8 cellular contexts compared by ENCODE assay signal in the genomic region with DNA sequence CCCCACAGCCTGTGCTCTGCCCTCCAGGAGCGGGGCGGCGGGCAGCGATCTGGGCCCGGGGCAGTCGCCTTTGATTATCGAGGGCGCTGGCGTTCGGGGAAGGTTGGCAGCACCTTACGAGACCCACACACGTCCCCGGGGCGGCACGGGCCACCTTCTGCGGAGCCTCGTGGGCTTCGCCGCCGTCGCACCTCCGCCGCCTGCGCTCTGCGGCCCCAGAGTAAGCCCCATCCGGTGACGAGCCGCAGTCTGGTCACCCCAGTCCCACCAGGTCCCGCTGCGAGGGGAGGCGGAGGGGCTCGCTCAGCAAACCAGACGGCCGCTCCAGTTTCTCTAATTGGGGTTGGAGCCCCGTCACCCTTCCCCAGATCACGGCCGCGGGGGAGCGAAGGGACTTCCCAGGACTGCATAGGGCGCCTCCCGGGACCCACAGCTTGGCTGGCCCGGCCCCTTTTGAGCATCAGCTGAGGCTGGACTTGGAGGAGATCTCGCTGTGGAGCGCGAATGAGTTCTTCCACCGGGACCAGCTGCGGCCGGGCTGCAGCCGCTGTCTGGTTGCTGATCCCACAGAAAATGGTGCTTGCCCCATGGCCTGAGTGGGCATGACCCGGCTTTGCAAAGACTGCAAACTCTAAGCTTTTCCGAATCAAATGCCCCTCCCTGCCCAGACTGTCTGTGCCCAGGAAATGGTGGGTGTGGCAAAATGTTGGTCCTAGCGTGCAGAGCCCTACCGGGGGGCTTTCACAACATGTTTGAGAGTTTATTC. TPM values are rescaled to one million over a fixed set of nuclear protein-coding genes. Genes with fewer than 3 reads are reported as not detected.
DNase-seq lines count a peak whose midpoint lies in the region; ATAC-seq lines count a peak whose summit lies in the region.

No MANE protein-coding gene starts in this region.

- H3K4me3 ChIP-seq in HUES6 (ENCODE audit: low read depth, low read length) = peak overlapping the region; percentile 71
- peak overlapping the region; percentile 86 to 91 for H3K4me3 ChIP-seq in duodenal mucosa (ENCODE audit: low read depth in 1 of 2, low read length in 2 of 2)

- peak overlapping the region; percentile 67 for H3K4me3 Mint-ChIP-seq in activated CD4-positive, alpha-beta T cell treated with anti-CD3 and anti-CD28 coated beads, Interleukin-2, amount 10 ng/mL, durations not matched to agents 7 days and 5 days
- H3K4me3 Mint-ChIP-seq in memory B cell = peak overlapping the region; percentile 85

- H3K9ac ChIP-seq in HUES6 (ENCODE audit: low read length) = peak overlapping the region; percentile 54
- H3K9ac ChIP-seq in duodenal mucosa (ENCODE audit: low read depth in 1 of 2, low read length in 2 of 2) = peak overlapping the region; percentile 74 to 83

- DNase-seq in DMS53 (lab: John Stamatoyannopoulos, UW) (peak; percentile 78), memory B cell (ENCODE audit: low spot score in 2 of 2) (peak; percentile 22 to 52), NCI-H1417 treated with DMSO at 0.1 percent for 48 hours (lab: John Stamatoyannopoulos, UW) (no peak)
- peak; percentile 38 for DNase-seq in activated CD4-positive, alpha-beta T cell treated with anti-CD3 and anti-CD28 coated beads, Interleukin-2, amount 10 ng/mL, durations not matched to agents 7 days and 5 days
- DNase-seq in stimulated activated CD8-positive, alpha-beta memory T cell treated with anti-CD3 and anti-CD28 coated beads, Interleukin-4, amount 100 ng/mL, for 24 hours (ENCODE audit: low read depth) = peak; percentile 32

- H3K27me3 ChIP-seq in HUES6 (ENCODE audit: control insufficient read depth, insufficient read depth, low read length) = peaks cover 65% of the 10 kb centered on the region
- H3K27me3 ChIP-seq in duodenal mucosa (ENCODE audit: control insufficient read depth in 1 of 2, insufficient read depth in 2 of 2, low read length in 2 of 2) = no peaks in the 10 kb centered on the region

- H3K27ac Mint-ChIP-seq in activated CD4-positive, alpha-beta T cell treated with anti-CD3 and anti-CD28 coated beads, Interleukin-2, amount 10 ng/mL, durations not matched to agents 7 days and 5 days = peak overlapping the region; percentile 66
- H3K27ac Mint-ChIP-seq in memory B cell = no peak overlapping the region

- H3K4me1 Mint-ChIP-seq in activated CD4-positive, alpha-beta T cell treated with anti-CD3 and anti-CD28 coated beads, Interleukin-2, amount 10 ng/mL, durations not matched to agents 7 days and 5 days = peaks cover 55% of the 10 kb centered on the region
- peaks cover 6% of the 10 kb centered on the region for H3K4me1 Mint-ChIP-seq in memory B cell

- no peak overlapping the region for H3K27ac ChIP-seq in HUES6 (ENCODE audit: low read depth, low read length)
- peak overlapping the region; percentile 90 for H3K27ac ChIP-seq in duodenal mucosa (ENCODE audit: low read depth, low read length)

- no peaks in the 10 kb centered on the region for H3K9me3 ChIP-seq in HUES6 (ENCODE audit: control insufficient read depth, insufficient read depth, low read depth, low read length)
- no peaks in the 10 kb centered on the region for H3K9me3 ChIP-seq in duodenal mucosa (ENCODE audit: control insufficient read depth in 1 of 2, low read length in 2 of 2)

- H3K4me1 ChIP-seq in HUES6 (ENCODE audit: control insufficient read depth, insufficient read depth, low read length) (no peaks in the 10 kb centered on the region), duodenal mucosa (ENCODE audit: control insufficient read depth in 1 of 2, insufficient read depth in 2 of 2, low read length in 2 of 2) (peaks cover 61 to 65% of the 10 kb centered on the region in 2 donors)

- H3K9me3 Mint-ChIP-seq in activated CD4-positive, alpha-beta T cell treated with anti-CD3 and anti-CD28 coated beads, Interleukin-2, amount 10 ng/mL, durations not matched to agents 7 days and 5 days = no peaks in the 10 kb centered on the region
- H3K9me3 Mint-ChIP-seq in memory B cell = no peaks in the 10 kb centered on the region

- POLR2A ChIA-PET in activated CD4-positive, alpha-beta T cell treated with anti-CD3 and anti-CD28 coated beads, Interleukin-2, amount 10 ng/mL, durations not matched to agents 7 days and 5 days (lab: Charles Lee) = no interaction called here

- peaks cover 35% of the 10 kb centered on the region for H3K27me3 Mint-ChIP-seq in activated CD4-positive, alpha-beta T cell treated with anti-CD3 and anti-CD28 coated beads, Interleukin-2, amount 10 ng/mL, durations not matched to agents 7 days and 5 days
- H3K27me3 Mint-ChIP-seq in memory B cell = peaks cover 3% of the 10 kb centered on the region

- ATAC-seq in GM21515 (IDR thresholded peaks at IDR 0.05; ENCODE audit: unreplicated experiment) = peak; percentile 74
- ATAC-seq in memory B cell (ENCODE audit: low read depth) = peak; percentile 75

- H3K36me3 Mint-ChIP-seq in activated CD4-positive, alpha-beta T cell treated with anti-CD3 and anti-CD28 coated beads, Interleukin-2, amount 10 ng/mL, durations not matched to agents 7 days and 5 days (ENCODE audit: low read depth) = peaks cover 27% of the 10 kb centered on the region
- no peaks in the 10 kb centered on the region for H3K36me3 Mint-ChIP-seq in memory B cell

- H3K36me3 ChIP-seq in HUES6 (ENCODE audit: control insufficient read depth, insufficient read depth, low read length) (no peaks in the 10 kb centered on the region), duodenal mucosa (ENCODE audit: control insufficient read depth in 1 of 2, insufficient read depth in 2 of 2, low read length in 2 of 2) (peaks cover 14 to 17% of the 10 kb centered on the region in 2 donors)

- CTCF ChIA-PET in activated CD4-positive, alpha-beta T cell treated with anti-CD3 and anti-CD28 coated beads, Interleukin-2, amount 10 ng/mL, durations not matched to agents 7 days and 5 days (lab: Charles Lee) = interaction anchor here (1.0 to 1.2 kb wide), 5 partner anchors 15 to 42 kb away, joined by 3 to 6 read pairs (median 3); no protein-coding TSS in a partner anchor

RNA-seq across cellular contexts. Expression of gene LGALS3, which starts 0.6 kb away (rescaled TPM):
- 10 to 100 TPM; 39.1 to 41.6 TPM for total RNA-seq in activated CD4-positive, alpha-beta T cell treated with anti-CD3 and anti-CD28 coated beads, Interleukin-2, amount 10 ng/mL, durations not matched to agents 7 days and 5 days
